In genomic region chr2:69119541-69119940, GRCh38 we compare ENCODE assay signal across 18 cellular contexts.
DNase-seq lines count a peak whose midpoint lies in the region; ATAC-seq and TF ChIP-seq lines count a peak whose summit lies in the region.
"Had no signal": no experiment of that assay in that cellular context is flagged by ENCODE, and none has a peak within 500 bp of the region (broad histone marks: within the 10 kb centered on the region; RNA-seq: fewer than 3 reads in every experiment).

No MANE protein-coding gene starts in this region.

- H3K18ac ChIP-seq in trophoblast cell (ENCODE audit: low read length), result no peak overlapping the region

- peak; percentile 12 for DNase-seq in NCI-H2029 (lab: John Stamatoyannopoulos, UW)
- DNase-seq in NCI-H2029 treated with DMSO at 0.1 percent for 48 hours (lab: John Stamatoyannopoulos, UW), result no peak
- DNase-seq in Panc1 (ENCODE audit: low read depth, low spot score), result no peak
- DNase-seq in hepatocyte (ENCODE audit: low spot score), result no peak
- no peak for DNase-seq in transverse colon
- no peak for DNase-seq in H4 (ENCODE audit: low spot score)
- no peak for DNase-seq in NOMO-1 (lab: John Stamatoyannopoulos, UW; ENCODE audit: unreplicated experiment in 2 of 2)
- DNase-seq in trophoblast cell, result no peak
- DNase-seq: activated CD4-positive, alpha-beta T cell treated with anti-CD3 and anti-CD28 coated beads for 4 hours; DMS 273 treated with DMSO at 0.1 percent for 48 hours; foreskin melanocyte; left lung; NCI-H1105 treated with DMSO at 0.1 percent for 48 hours; NCI-H446 treated with DMSO at 0.1 percent for 48 hours; OCI-M1 had no signal

- no peak overlapping the region for H4K8ac ChIP-seq in trophoblast cell (ENCODE audit: low read depth, low read length)

- H3K4me3 ChIP-seq in Panc1 (ENCODE audit: low read depth in 2 of 2, low read length in 2 of 2) (no peak overlapping the region), hepatocyte (no peak overlapping the region), transverse colon (no peak overlapping the region), trophoblast cell (ENCODE audit: low read depth, low read length) (no peak overlapping the region)
- H3K4me3 ChIP-seq: BLaER1, left lung had no signal

- TF ChIP-seq POLR2A in transverse colon (IDR thresholded peaks at IDR 0.05), result no peak

- H3K9me3 ChIP-seq in Panc1 (ENCODE audit: control insufficient read depth, insufficient read depth, low read depth, low read length) (no peaks in the 10 kb centered on the region), hepatocyte (ENCODE audit: low read depth) (no peaks in the 10 kb centered on the region), transverse colon (no peaks in the 10 kb centered on the region), trophoblast cell (ENCODE audit: insufficient read depth, low read depth, low read length) (peaks cover 2% of the 10 kb centered on the region)
- H3K9me3 ChIP-seq: BLaER1, left lung had no signal

- no peaks in the 10 kb centered on the region for H3K27me3 ChIP-seq in Panc1 (ENCODE audit: control insufficient read depth, insufficient read depth, low read length)
- no peaks in the 10 kb centered on the region for H3K27me3 ChIP-seq in hepatocyte
- no peaks in the 10 kb centered on the region for H3K27me3 ChIP-seq in transverse colon
- H3K27me3 ChIP-seq in trophoblast cell (ENCODE audit: insufficient read depth, low read length), result no peaks in the 10 kb centered on the region
- H3K27me3 ChIP-seq: BLaER1, left lung had no signal

- H3K36me3 ChIP-seq in Panc1 (ENCODE audit: control insufficient read depth, insufficient read depth, low read length) (no peaks in the 10 kb centered on the region), hepatocyte (replicated peaks; ENCODE audit: insufficient read depth, low read depth) (no peaks in the 10 kb centered on the region), transverse colon (no peaks in the 10 kb centered on the region), trophoblast cell (ENCODE audit: control insufficient read depth in 1 of 2, insufficient read depth in 2 of 2, low read length in 2 of 2) (peaks cover 0 to 6% of the 10 kb centered on the region in 2 experiments)
- H3K36me3 ChIP-seq: BLaER1, left lung had no signal

- no peak for TF ChIP-seq CTCF in Panc1 (IDR thresholded peaks at IDR 0.05)
- TF ChIP-seq CTCF in hepatocyte (IDR thresholded peaks at IDR 0.05; ENCODE audit: poor library complexity), result no peak
- no peak for TF ChIP-seq CTCF in transverse colon (IDR thresholded peaks at IDR 0.05)

- no peak overlapping the region for H4K12ac ChIP-seq in trophoblast cell (ENCODE audit: low read depth, low read length)

- H4K20me1 ChIP-seq in hepatocyte (ENCODE audit: insufficient read depth, poor library complexity, severe bottlenecking), result no peaks in the 10 kb centered on the region
- H4K20me1 ChIP-seq: BLaER1 had no signal

- H3K4me2 ChIP-seq in hepatocyte (no peak overlapping the region), trophoblast cell (ENCODE audit: low read length) (no peak overlapping the region)
- H3K4me2 ChIP-seq: BLaER1 had no signal

- no peak overlapping the region for H3K9ac ChIP-seq in trophoblast cell (ENCODE audit: low read length)
- H3K9ac ChIP-seq: BLaER1, parathyroid adenoma had no signal

- H4K91ac ChIP-seq in trophoblast cell (ENCODE audit: low read depth, low read length), result no peak overlapping the region

- in situ Hi-C loops in Panc1 (cut with HindIII; ENCODE audit: low pct_unique_long_range_greater_than_20kb, low sequenced_read_pairs) (no loop called here), transverse colon (cut with MboI; ENCODE audit: low pct_ligation_motif_present in 1 of 4, low pct_unique_long_range_greater_than_20kb in 1 of 4, low sequenced_read_pairs in 3 of 4) (no loop called here)

- H2BK5ac ChIP-seq in trophoblast cell (ENCODE audit: low read depth, low read length, poor library complexity), result no peak overlapping the region

- peak overlapping the region; percentile 70 for H3K27ac ChIP-seq in Panc1 (ENCODE audit: low read length)
- peak overlapping the region; percentile 83 for H3K27ac ChIP-seq in hepatocyte
- peak overlapping the region in 3 of 4 donors; percentile 48 to 69 (median 54) for H3K27ac ChIP-seq in transverse colon
- H3K27ac ChIP-seq in trophoblast cell (ENCODE audit: low read depth, low read length), result no peak overlapping the region
- H3K27ac ChIP-seq: 22Rv1, BLaER1, parathyroid adenoma had no signal

- no peak overlapping the region for H2AFZ ChIP-seq in hepatocyte
- H2AFZ ChIP-seq in trophoblast cell (ENCODE audit: insufficient read depth, low read length, poor library complexity), result no peak overlapping the region
- H2AFZ ChIP-seq: parathyroid adenoma had no signal

- CTCF ChIA-PET in Panc1 (lab: Charles Lee), result no interaction called here

- 65% methylated on average over 5 of the region's 5 CpGs for WGBS in hepatocyte (ENCODE audit: low lambda C conversion rate, missing lambda C conversion rate)
- 15 to 72% methylated on average over 3 to 5 of the region's 5 CpGs for WGBS in transverse colon (ENCODE audit: low coverage in 1 of 2), 2 donors
- WGBS in trophoblast cell (ENCODE audit: extremely low coverage, insufficient coverage, insufficient read length), result no CpG with 5 or more reads among the region's 5 CpGs

- intact Hi-C loops in Panc1 (cut with micrococcal nuclease; ENCODE audit: unreplicated experiment) (no loop called here), transverse colon (cut with DNase I; ENCODE audit: low total_unique reads) (no loop called here)

- H2BK120ac ChIP-seq in trophoblast cell (ENCODE audit: insufficient read depth, low read length, poor library complexity), result no peak overlapping the region

- H3K9me2 ChIP-seq in hepatocyte (replicated peaks; ENCODE audit: insufficient read depth), result no peaks in the 10 kb centered on the region

- H2AK5ac ChIP-seq in trophoblast cell (ENCODE audit: low read length), result no peak overlapping the region

- TF ChIP-seq EP300 in transverse colon (IDR thresholded peaks at IDR 0.05; ENCODE audit: low read depth), result no peak

- no peak overlapping the region for H3K23ac ChIP-seq in trophoblast cell (ENCODE audit: low read length)

- H3K79me2 ChIP-seq in hepatocyte, result no peaks in the 10 kb centered on the region
- no peaks in the 10 kb centered on the region for H3K79me2 ChIP-seq in trophoblast cell (ENCODE audit: control insufficient read depth, insufficient read depth, low read length, poor library complexity)
- H3K79me2 ChIP-seq: parathyroid adenoma had no signal

- H3K4me1 ChIP-seq in Panc1 (ENCODE audit: control insufficient read depth, insufficient read depth, low read length) (peaks cover 6% of the 10 kb centered on the region; the same call in 1 of the 2 replicates), hepatocyte (ENCODE audit: insufficient read depth) (peaks cover 8% of the 10 kb centered on the region), transverse colon (peaks cover 0 to 14% (median 0%) of the 10 kb centered on the region in 4 donors), trophoblast cell (ENCODE audit: control insufficient read depth in 1 of 2, insufficient read depth in 2 of 2, low read length in 2 of 2) (peaks cover 4 to 5% of the 10 kb centered on the region in 2 experiments)
- H3K4me1 ChIP-seq: BLaER1, left lung, parathyroid adenoma had no signal

- no peaks in the 10 kb centered on the region for H3K79me1 ChIP-seq in trophoblast cell (ENCODE audit: low read length)

- H3K4ac ChIP-seq in trophoblast cell (ENCODE audit: low read depth, low read length), result no peak overlapping the region

- peak; percentile 12; the same call in 1 of the 2 replicates for ATAC-seq in Panc1

- no TSS peak for BruUV-seq in Panc1 (replicated peaks; lab: Mats Ljungman, UMichigan)

- no peak overlapping the region for H3K14ac ChIP-seq in trophoblast cell (ENCODE audit: low read length)

- no peak overlapping the region for H2BK12ac ChIP-seq in trophoblast cell (ENCODE audit: low read length)

- POLR2A ChIA-PET in Panc1 (lab: Charles Lee), result no interaction called here
